ENCODE assay signal across 8 cellular contexts in genomic region chr18:24014986-24015896, GRCh38. TPM values are rescaled to one million over a fixed set of nuclear protein-coding genes. Genes with fewer than 3 reads are reported as not detected.
A peak's percentile ranks its signal among the peaks of the same experiment; 100 is the strongest.
DNase-seq lines count a peak whose midpoint lies in the region; ATAC-seq, FAIRE-seq and TF ChIP-seq lines count a peak whose summit lies in the region.

No MANE protein-coding gene starts in this region.

- WGBS in HUES64: 2% methylated on average over 55 of the region's 55 CpGs
- WGBS in GM12878 (ENCODE audit: insufficient coverage, insufficient replicate concordance, low lambda C conversion rate, missing lambda C conversion rate): 1% methylated on average over 39 of the region's 55 CpGs

- SMC1A ChIA-PET in GM12878 (lab: Charles Lee; ENCODE audit: uncharacterized antibody, unreplicated experiment): interaction anchor here (0.8 to 2.1 kb wide), 6 partner anchors 14 to 103 kb away, joined by 3 to 5 read pairs (median 4); no protein-coding TSS in a partner anchor

- H3K4me2 ChIP-seq in GM12878 (ENCODE audit: control insufficient read depth, insufficient read depth): peak overlapping the region; percentile 88

- ATAC-seq in GM12878: peak; percentile 14
- no peak for ATAC-seq in HG03342 (IDR thresholded peaks at IDR 0.05; ENCODE audit: unreplicated experiment)

- no peaks in the 10 kb centered on the region for H3K36me3 ChIP-seq in CD8-positive, alpha-beta memory T cell (ENCODE audit: insufficient read depth, low read length)
- H3K36me3 ChIP-seq in HUES64 (ENCODE audit: insufficient read depth, low read length): no peaks in the 10 kb centered on the region
- 0 out of 4 replicates have a peak, but pooled peaks cover 0 to 4% of the 10 kb centered on the region in 2 experiments for H3K36me3 ChIP-seq in GM12878 (ENCODE audit: control insufficient read depth in 2 of 2, insufficient read depth in 2 of 2, low read length in 1 of 2)
- H3K36me3 ChIP-seq in rectal smooth muscle tissue (ENCODE audit: control insufficient read depth, insufficient read depth, low read length): no peaks in the 10 kb centered on the region

- no peaks in the 10 kb centered on the region for H3K9me3 Mint-ChIP-seq in CD8-positive, alpha-beta memory T cell

- DNase-seq in CD8-positive, alpha-beta memory T cell: peak; percentile 28 to 65 (median 45)
- peak in 4 of 5 donors; percentile 21 to 68 (median 32) for DNase-seq in T-helper 1 cell
- DNase-seq in GM12878 (ENCODE audit: low read depth, low spot score): no peak
- peak; percentile 76 for DNase-seq in hepatic stellate cell (ENCODE audit: low spot score)
- DNase-seq in NCI-H2107 treated with DMSO at 0.1 percent for 48 hours (lab: John Stamatoyannopoulos, UW; ENCODE audit: unreplicated experiment): no peak

- H3K27me3 ChIP-seq in CD8-positive, alpha-beta memory T cell (ENCODE audit: insufficient read depth, low read length, poor library complexity, severe bottlenecking): no peaks in the 10 kb centered on the region
- peaks cover 45% of the 10 kb centered on the region for H3K27me3 ChIP-seq in HUES64 (ENCODE audit: insufficient read depth, low read length)
- no peaks in the 10 kb centered on the region for H3K27me3 ChIP-seq in GM12878 (replicated peaks in 1 of 2; ENCODE audit: control insufficient read depth in 2 of 2, insufficient read depth in 2 of 2, low read length in 1 of 2)
- no peaks in the 10 kb centered on the region for H3K27me3 ChIP-seq in rectal smooth muscle tissue (ENCODE audit: control insufficient read depth, insufficient read depth, low read length)

- intact Hi-C loops in GM12878 (cut with micrococcal nuclease; ENCODE audit: unreplicated experiment): loop anchor here (5.0 to 10.0 kb wide), 4 partner anchors 203 to 780 kb away; partner anchors contain the start of gene RMC1

- in situ Hi-C loops in GM12878 (cut with MboI): no loop called here

- peaks cover 0 to 2% of the 10 kb centered on the region in 2 donors for H3K27me3 Mint-ChIP-seq in CD8-positive, alpha-beta memory T cell

- POLR2A ChIA-PET in CD8-positive, alpha-beta memory T cell (lab: Charles Lee): interaction anchor here (0.5 to 1.7 kb wide), 8 partner anchors 12 to 151 kb away, joined by 3 to 6 read pairs (median 4); no protein-coding TSS in a partner anchor
- POLR2A ChIA-PET in GM12878 (lab: Charles Lee): interaction anchor here (0.6 to 1.0 kb wide), 2 partner anchors 46 to 436 kb away, joined by 3 read pairs; no protein-coding TSS in a partner anchor

- peaks cover 76% of the 10 kb centered on the region for H3K4me1 ChIP-seq in CD8-positive, alpha-beta memory T cell (ENCODE audit: insufficient read depth, low read length)
- H3K4me1 ChIP-seq in HUES64 (ENCODE audit: insufficient read depth, low read length) (peaks cover 30% of the 10 kb centered on the region), GM12878 (ENCODE audit: control insufficient read depth, insufficient read depth, low read length) (peaks cover 60% of the 10 kb centered on the region), rectal smooth muscle tissue (ENCODE audit: control insufficient read depth, insufficient read depth, low read length) (no peaks in the 10 kb centered on the region)

- no peak; the same call in 1 of the 2 replicates for TF ChIP-seq POLR2A in GM12878 (IDR thresholded peaks at IDR 0.05; ENCODE audit: low read depth, low read length)

- H3K4me1 Mint-ChIP-seq in CD8-positive, alpha-beta memory T cell: peaks cover 76 to 78% (median 78%) of the 10 kb centered on the region in 3 donors

- peak overlapping the region; percentile 56 for H2AFZ ChIP-seq in GM12878 (ENCODE audit: control insufficient read depth, low read depth, low read length)

- FAIRE-seq in GM12878 (lab: Jason Lieb, UNC): no peak

- H3K79me2 ChIP-seq in GM12878 (ENCODE audit: control insufficient read depth, insufficient read depth, low read length): peaks cover 56% of the 10 kb centered on the region

- RAD21 ChIA-PET in GM12878 (lab: Charles Lee; ENCODE audit: unreplicated experiment): interaction anchor here (0.6 to 1.7 kb wide), 6 partner anchors 13 to 100 kb away, joined by 3 to 8 read pairs (median 4); no protein-coding TSS in a partner anchor

- TF ChIP-seq CTCF in GM12878 (IDR thresholded peaks at IDR 0.05 in 2 of 3, conservative IDR thresholded peaks at IDR 0.05 in 1 of 3; ENCODE audit: control insufficient read depth in 2 of 3, extremely low read depth in 1 of 3, insufficient read depth in 1 of 3, low read depth in 3 of 3, low read length in 3 of 3): no peak

- CTCF ChIA-PET in CD8-positive, alpha-beta memory T cell (lab: Charles Lee): interaction anchor here (0.8 to 1.6 kb wide), 5 partner anchors 11 to 49 kb away, joined by 3 to 6 read pairs (median 3); no protein-coding TSS in a partner anchor
- CTCF ChIA-PET in GM12878 (lab: Yijun Ruan, JAX): interaction anchor here (2.0 kb wide), 1 partner anchor 12 kb away, joined by 5 read pairs; no protein-coding TSS in a partner anchor

- peak overlapping the region; percentile 90 to 97 (median 94) for H3K27ac Mint-ChIP-seq in CD8-positive, alpha-beta memory T cell

- H4K20me1 ChIP-seq in GM12878 (ENCODE audit: control insufficient read depth, insufficient read depth): 0 out of 2 replicates have a peak, but pooled peaks cover 2% of the 10 kb centered on the region

- H3K36me3 Mint-ChIP-seq in CD8-positive, alpha-beta memory T cell: peaks cover 0 to 42% (median 10%) of the 10 kb centered on the region in 3 donors

- H3K4me3 Mint-ChIP-seq in CD8-positive, alpha-beta memory T cell: peak overlapping the region; percentile 95 to 99 (median 98)

- TF ChIP-seq RAD21 in GM12878 (IDR thresholded peaks at IDR 0.05; ENCODE audit: insufficient read depth, low read depth, low read length): no peak

- no peaks in the 10 kb centered on the region for H3K9me3 ChIP-seq in CD8-positive, alpha-beta memory T cell (ENCODE audit: low read length)
- H3K9me3 ChIP-seq in HUES64 (ENCODE audit: insufficient read depth, low read depth, low read length) (no peaks in the 10 kb centered on the region), GM12878 (replicated peaks; ENCODE audit: control insufficient read depth, insufficient read depth, low read length) (no peaks in the 10 kb centered on the region)

- no TSS peak for BruUV-seq in GM12878 (replicated peaks; lab: Mats Ljungman, UMichigan)

- H3K9ac ChIP-seq in HUES64 (ENCODE audit: low read depth, low read length) (peak overlapping the region; percentile 80), GM12878 (ENCODE audit: control insufficient read depth, insufficient read depth, low read length) (peak overlapping the region; percentile 84), rectal smooth muscle tissue (ENCODE audit: low read length) (peak overlapping the region; percentile 38)

- H3K4me3 ChIP-seq in CD8-positive, alpha-beta memory T cell (ENCODE audit: low read length): peak overlapping the region; percentile 80
- H3K4me3 ChIP-seq in HUES64 (ENCODE audit: low read length) (peak overlapping the region; percentile 76), GM12878 (peak overlapping the region; percentile 88), rectal smooth muscle tissue (ENCODE audit: low read length) (peak overlapping the region; percentile 85)

- no peak for TF ChIP-seq EP300 in GM12878 (IDR thresholded peaks at IDR 0.05; ENCODE audit: borderline replicate concordance in 1 of 2, control insufficient read depth in 1 of 2, low read depth in 2 of 2, low read length in 2 of 2)

- H3K27ac ChIP-seq in CD8-positive, alpha-beta memory T cell (ENCODE audit: low read depth, low read length): peak overlapping the region; percentile 46
- no peak overlapping the region for H3K27ac ChIP-seq in HUES64 (ENCODE audit: low read depth, low read length)
- H3K27ac ChIP-seq in GM12878 (ENCODE audit: control insufficient read depth, insufficient read depth): peak overlapping the region; percentile 86
- H3K27ac ChIP-seq in rectal smooth muscle tissue (ENCODE audit: low read depth, low read length): peak overlapping the region; percentile 56

TF ChIP-seq in GM12878, 131 proteins besides CTCF, POLR2A, EP300 and RAD21 (continues in another document):
- TF ChIP-seq SP1 (IDR thresholded peaks at IDR 0.05; ENCODE audit: low read depth, low read length) (no peak), IKZF2 (IDR thresholded peaks at IDR 0.05) (peak in 1 of 2 experiments; percentile 30; a peak in 2 of 4 replicates), RELB (IDR thresholded peaks at IDR 0.05; ENCODE audit: low read depth) (0 out of 2 replicates have a peak, but pooled peaks have one; percentile 17)

RNA-seq across cellular contexts. Expression of gene TTC39C, which starts 0.7 kb away (rescaled TPM):
- 10 to 100 TPM; 57.4 to 59.5 TPM for total RNA-seq in CD8-positive, alpha-beta memory T cell
- 80.2 TPM for polyA plus RNA-seq in CD8-positive, alpha-beta memory T cell
- polyA plus RNA-seq in HUES64 (2013, experiment 1 of 2): 15.1 TPM
- polyA plus RNA-seq in HUES64 (2013, experiment 2 of 2): 16.0 TPM
- total RNA-seq in GM12878 (2013; cell fraction: nucleolus; rRNA removed): 78.9 and 87.4 TPM in 2 replicates
- total RNA-seq in GM12878 (2014; rRNA removed) (74.6 and 80.3 TPM in 2 replicates), GM12878 (2014; rRNA removed; fragmentation: Illumina TruSeq; extraction: Trizol) (81.1 and 84.4 TPM in 2 replicates), GM12878 (2021) (72.8 and 76.5 TPM in 2 replicates)
- polyA plus RNA-seq in GM12878 (2011; ENCODE audit: low read depth): 20.4 TPM
- polyA plus RNA-seq in GM12878 (2011; rRNA removed) (25.2 and 33.2 TPM in 2 replicates), GM12878 (2014; fragmentation: Illumina TruSeq; extraction: Trizol) (59.7 and 77.6 TPM in 2 replicates), GM12878 (2014; fragmentation: Nextera tagmentation; extraction: Ambion mirVana) (10 to 100 TPM; 21.1 to 37.2 TPM), GM12878 (2014; rRNA removed) (59.7 and 63.3 TPM in 2 replicates), GM12878 (2016; fragmentation: Nextera tagmentation; extraction: Ambion mirVana) (10 to 100 TPM; 69.8 to 91.0 TPM)
- 8.8 and 10.1 TPM in 2 replicates for polyA plus RNA-seq in GM12878 (2011; cell fraction: cytosol; rRNA removed)
- polyA plus RNA-seq in GM12878 (2011; cell fraction: nucleus; rRNA removed): 24.3 and 24.8 TPM in 2 replicates
- 38.1 and 44.0 TPM in 2 replicates for polyA plus RNA-seq in GM12878 (2012)
- 26.0 and 27.4 TPM in 2 replicates for polyA minus RNA-seq in GM12878 (2011; rRNA and poly(A)+ RNA removed)
- 9.9 and 13.0 TPM in 2 replicates for polyA minus RNA-seq in GM12878 (2011; cell fraction: cytosol; rRNA and poly(A)+ RNA removed)
- polyA minus RNA-seq in GM12878 (2011; cell fraction: nucleus; rRNA and poly(A)+ RNA removed): 12.9 and 22.0 TPM in 2 replicates

Comparison
In these comparisons a context has a peak if more than half of its experiments do, and no peak if none do; other contexts are left out.
1. DNase-seq: peak in CD8-positive, alpha-beta memory T cell (5 of 5), T-helper 1 cell (4 of 5) and hepatic stellate cell (single experiment); none in GM12878 (single experiment) and NCI-H2107 treated with DMSO at 0.1 percent for 48 hours (single experiment).
2. Peak in every context shown above with its lines, with median percentiles within 50 percentile points of each other: H3K4me3 ChIP-seq and H3K9ac ChIP-seq.